In genomic region chr2:33671198-33671597, GRCh38 we compare ENCODE assay signal across 7 cellular contexts.
"Had no signal": no experiment of that assay in that cellular context is flagged by ENCODE, and none has a peak within 500 bp of the region (broad histone marks: within the 10 kb centered on the region; RNA-seq: fewer than 3 reads in every experiment).

No MANE protein-coding gene starts in this region.

- H3K4me3 ChIP-seq: GM23248, GM23338, HAP-1 had no signal

- DNase-seq: GOT3, HCEC 1CT, HFFc6 had no signal

- H3K9ac ChIP-seq: GM23248 had no signal

- H3K27ac ChIP-seq: GM23248 had no signal

- H3K4me1 ChIP-seq: HAP-1 had no signal

- H3K9me3 ChIP-seq: HAP-1 had no signal

- H2AFZ ChIP-seq: GM23248, GM23338 had no signal

- H3K4me2 ChIP-seq: GM23338 had no signal

- FAIRE-seq: H54 had no signal

- H3K36me3 ChIP-seq: HAP-1 had no signal
